6 cellular contexts compared by ENCODE assay signal in the genomic region with DNA sequence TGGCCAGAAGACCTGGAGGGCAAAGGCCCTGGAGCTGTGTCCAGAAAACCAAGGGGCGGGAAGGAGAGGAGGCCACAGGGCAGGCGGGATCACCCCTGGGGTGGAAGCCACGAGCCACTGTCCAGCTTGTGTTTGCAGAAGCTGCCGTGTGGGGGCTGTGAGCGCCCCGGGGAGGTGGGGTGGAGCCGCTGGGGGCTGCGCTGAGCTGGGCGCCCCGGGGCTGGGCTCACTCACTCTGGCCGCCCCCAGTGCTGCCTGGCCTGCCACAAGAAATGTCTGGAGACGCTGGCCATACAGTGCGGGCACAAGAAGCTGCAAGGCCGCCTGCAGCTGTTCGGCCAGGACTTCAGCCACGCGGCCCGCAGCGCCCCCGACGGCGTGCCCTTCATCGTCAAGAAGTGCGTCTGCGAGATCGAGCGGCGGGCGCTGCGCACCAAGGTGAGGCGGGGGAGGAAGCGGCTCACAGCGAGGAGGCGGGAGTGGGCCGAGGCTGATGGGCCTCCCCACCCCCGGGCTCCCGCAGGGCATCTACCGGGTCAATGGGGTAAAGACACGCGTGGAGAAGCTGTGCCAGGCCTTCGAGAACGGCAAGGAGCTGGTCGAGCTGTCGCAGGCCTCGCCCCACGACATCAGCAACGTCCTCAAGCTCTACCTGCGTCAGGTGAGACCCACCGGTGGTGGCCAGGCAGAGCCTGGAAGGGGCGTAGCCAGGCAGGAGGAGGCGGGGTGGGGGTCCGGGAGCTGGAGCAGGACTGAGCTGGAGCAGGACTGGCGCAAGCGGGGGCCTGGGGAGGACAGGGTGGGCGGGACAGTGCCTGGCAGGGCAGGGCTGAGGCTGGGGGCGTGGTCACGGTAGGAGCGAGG. TPM values are rescaled to one million over a fixed set of nuclear protein-coding genes. Genes with fewer than 3 reads are reported as not detected.
A peak's percentile ranks its signal among the peaks of the same experiment; 100 is the strongest.
DNase-seq lines count a peak whose midpoint lies in the region; ATAC-seq, FAIRE-seq and TF ChIP-seq lines count a peak whose summit lies in the region.

No MANE protein-coding gene starts in this region.

- no peak for TF ChIP-seq POLR2A in IMR-90 (IDR thresholded peaks at IDR 0.05; ENCODE audit: low read depth, low read length)
- TF ChIP-seq POLR2A in K562 (conservative IDR thresholded peaks at IDR 0.05): no peak

- WGBS in IMR-90 (ENCODE audit: extremely low coverage in 2 of 2, insufficient read length in 1 of 2), 2 experiments: 73% methylated on average over 45 of the region's 58 CpGs; no CpG with 5 or more reads in 1 of the 2 experiments
- 69% methylated on average over 40 of the region's 58 CpGs for WGBS in K562 (ENCODE audit: insufficient coverage, low coverage, missing lambda C conversion rate)

- no peak overlapping the region for H4K8ac ChIP-seq in IMR-90 (ENCODE audit: low read depth in 2 of 2, low read length in 2 of 2)

- CTCF ChIA-PET in IMR-90 (lab: Yijun Ruan, JAX): no interaction called here
- CTCF ChIA-PET in K562 (lab: Yijun Ruan, JAX; ENCODE audit: low intra/inter-chr PET ratio): no interaction called here

- H3K9me3 ChIP-seq in IMR-90 (ENCODE audit: control insufficient read depth, insufficient read depth, low read length): no peaks in the 10 kb centered on the region
- no peaks in the 10 kb centered on the region for H3K9me3 ChIP-seq in K562 (replicated peaks; ENCODE audit: control insufficient read depth, insufficient read depth, low read depth, low read length)
- no peaks in the 10 kb centered on the region for H3K9me3 ChIP-seq in neutrophil

- no peak overlapping the region for H3K27ac Mint-ChIP-seq in endothelial cell (ENCODE audit: unreplicated experiment)

- no peaks in the 10 kb centered on the region for H3K9me3 Mint-ChIP-seq in endothelial cell (ENCODE audit: unreplicated experiment)

- no peak overlapping the region for H3K9ac ChIP-seq in IMR-90 (ENCODE audit: low read depth, low read length)
- peak overlapping the region in 1 of 2 experiments; percentile 85; a peak in 2 of 4 replicates for H3K9ac ChIP-seq in K562 (ENCODE audit: insufficient read depth in 1 of 2, low read depth in 2 of 2, low read length in 2 of 2)

- H2BK15ac ChIP-seq in IMR-90 (ENCODE audit: low read depth, low read length): no peak overlapping the region

- FAIRE-seq in K562 (lab: Jason Lieb, UNC): no peak

- H3K79me1 ChIP-seq in IMR-90 (ENCODE audit: low read depth in 1 of 2, low read length in 2 of 2): no peaks in the 10 kb centered on the region; a peak in 1 of 4 replicates

- no TSS peak for BruUV-seq in IMR-90 (replicated peaks; lab: Mats Ljungman, UMichigan)
- no TSS peak for BruUV-seq in K562 (replicated peaks; lab: Mats Ljungman, UMichigan)

- H3K4me1 Mint-ChIP-seq in endothelial cell (ENCODE audit: unreplicated experiment): no peaks in the 10 kb centered on the region

- H3K4me1 ChIP-seq in IMR-90 (ENCODE audit: control insufficient read depth, insufficient read depth, low read length) (no peaks in the 10 kb centered on the region), K562 (replicated peaks in 1 of 2; ENCODE audit: control insufficient read depth in 2 of 2, insufficient read depth in 2 of 2, low read length in 2 of 2) (peaks cover 6 to 76% of the 10 kb centered on the region in 2 experiments), neutrophil (ENCODE audit: control insufficient read depth in 1 of 2, insufficient read depth in 1 of 2, low read depth in 1 of 2, low read length in 1 of 2) (peaks cover 21 to 31% of the 10 kb centered on the region in 2 experiments)

- H4K91ac ChIP-seq in IMR-90 (ENCODE audit: insufficient read depth, low read depth, low read length): no peak overlapping the region

- POLR2A ChIA-PET in IMR-90 (lab: Charles Lee; ENCODE audit: unreplicated experiment): interaction anchor here (0.6 kb wide), 1 partner anchor 78 kb away, joined by 7 read pairs; no protein-coding TSS in a partner anchor
- POLR2A ChIA-PET in K562 (lab: Yijun Ruan, JAX): interaction anchor here (0.6 to 5.3 kb wide), 7 partner anchors 9 to 188 kb away, joined by 3 to 45 read pairs (median 4); a partner anchor contains a TSS

- H3K27me3 Mint-ChIP-seq in endothelial cell (ENCODE audit: unreplicated experiment): peaks cover 13% of the 10 kb centered on the region

- H4K20me1 ChIP-seq in IMR-90 (ENCODE audit: insufficient read depth, low read length) (peaks cover 5% of the 10 kb centered on the region; the same call in 1 of the 2 replicates), K562 (replicated peaks; ENCODE audit: control insufficient read depth, insufficient read depth, low read length) (no peaks in the 10 kb centered on the region)

- H3K79me2 ChIP-seq in K562 (ENCODE audit: control insufficient read depth, insufficient read depth, low read length): no peaks in the 10 kb centered on the region

- H3K18ac ChIP-seq in IMR-90 (ENCODE audit: low read depth, low read length): no peak overlapping the region

- H3K4me3 Mint-ChIP-seq in endothelial cell (ENCODE audit: unreplicated experiment): no peak overlapping the region

- H4K5ac ChIP-seq in IMR-90 (ENCODE audit: low read depth, low read length): no peak overlapping the region

- no peak overlapping the region for H2AK5ac ChIP-seq in IMR-90 (ENCODE audit: low read depth, low read length)

- no peak overlapping the region for H2BK5ac ChIP-seq in IMR-90 (ENCODE audit: low read depth, low read length, poor library complexity, severe bottlenecking)

- no peak overlapping the region for H3K4ac ChIP-seq in IMR-90 (ENCODE audit: low read depth, low read length)

- H2BK120ac ChIP-seq in IMR-90 (ENCODE audit: low read depth, low read length): no peak overlapping the region

- H3K36me3 Mint-ChIP-seq in endothelial cell (ENCODE audit: low read depth, unreplicated experiment): peaks cover 4% of the 10 kb centered on the region

- TF ChIP-seq EP300 in K562 (IDR thresholded peaks at IDR 0.05; ENCODE audit: low read length): no peak

- H3K36me3 ChIP-seq in IMR-90 (ENCODE audit: control insufficient read depth, insufficient read depth, low read length) (peaks cover 1% of the 10 kb centered on the region; the same call in 1 of the 2 replicates), K562 (ENCODE audit: control insufficient read depth, insufficient read depth, low read length) (peaks cover 24% of the 10 kb centered on the region; the same call in 2 of the 3 replicates), neutrophil (peaks cover 96% of the 10 kb centered on the region)

- no peak overlapping the region for H3K4me2 ChIP-seq in IMR-90 (ENCODE audit: low read depth, low read length)
- peak overlapping the region; percentile 18; the same call in 1 of the 2 replicates for H3K4me2 ChIP-seq in K562 (ENCODE audit: insufficient read depth, low read length)

- no peak overlapping the region for H2BK20ac ChIP-seq in IMR-90 (ENCODE audit: low read depth, low read length)

- H3K14ac ChIP-seq in IMR-90 (replicated peaks; ENCODE audit: low read depth, low read length): no peak overlapping the region

- TF ChIP-seq RAD21 in IMR-90 (IDR thresholded peaks at IDR 0.05; ENCODE audit: low read length) (no peak), K562 (CRISPR knock-in tag; conservative IDR thresholded peaks at IDR 0.05 in 1 of 2, IDR thresholded peaks at IDR 0.05 in 1 of 2) (no peak)

- H3K27me3 ChIP-seq in IMR-90 (ENCODE audit: control insufficient read depth, insufficient read depth, low read length) (no peaks in the 10 kb centered on the region), K562 (ENCODE audit: control insufficient read depth in 2 of 2, insufficient read depth in 2 of 2, low read length in 2 of 2) (no peaks in the 10 kb centered on the region), neutrophil (no peaks in the 10 kb centered on the region)

- peak; percentile 32 for ATAC-seq in IMR-90 (ENCODE audit: low read depth)
- no peak for ATAC-seq in K562

- no peak overlapping the region for H3K56ac ChIP-seq in IMR-90 (ENCODE audit: extremely low read depth, insufficient read depth, low read length)

- DNase-seq in IMR-90 (no peak), K562 (ENCODE audit: extremely low read depth in 1 of 4, low spot score in 3 of 4) (no peak), endothelial cell (ENCODE audit: low spot score) (no peak), DMS153 (lab: John Stamatoyannopoulos, UW) (no peak), NCI-H1694 (lab: John Stamatoyannopoulos, UW) (no peak)

- dilution Hi-C loops in IMR-90 (cut with HindIII; ENCODE audit: low sequenced_read_pairs, unreplicated experiment): no loop called here

- peak overlapping the region; percentile 9 for H2AK9ac ChIP-seq in IMR-90 (replicated peaks; ENCODE audit: low read depth, low read length, poor library complexity)

- TF ChIP-seq CTCF in IMR-90 (conservative IDR thresholded peaks at IDR 0.05; ENCODE audit: low read depth, low read length): no peak
- no peak for TF ChIP-seq CTCF in K562 (IDR thresholded peaks at IDR 0.05 in 2 of 3, conservative IDR thresholded peaks at IDR 0.05 in 1 of 3; ENCODE audit: insufficient read depth in 2 of 3, low read depth in 1 of 3, low read length in 3 of 3)
- no peak for TF ChIP-seq CTCF in neutrophil (IDR thresholded peaks at IDR 0.05)
- no peak for TF ChIP-seq CTCF in endothelial cell (IDR thresholded peaks at IDR 0.05; ENCODE audit: unreplicated experiment)

- H3K4me3 ChIP-seq in IMR-90 (ENCODE audit: insufficient read depth, low read depth, low read length): no peak overlapping the region
- no peak overlapping the region for H3K4me3 ChIP-seq in K562
- no peak overlapping the region for H3K4me3 ChIP-seq in neutrophil (ENCODE audit: low read depth in 1 of 2, low read length in 1 of 2)

- intact Hi-C loops in IMR-90 (cut with micrococcal nuclease): no loop called here
- intact Hi-C loops in K562 (cut with micrococcal nuclease): loop anchor here (5.0 kb wide), 1 partner anchor 39 kb away; a partner anchor contains a TSS

- in situ Hi-C loops in IMR-90 (cut with MboI; ENCODE audit: low sequenced_read_pairs) (no loop called here), K562 (cut with MboI) (no loop called here)

- H2AFZ ChIP-seq in IMR-90 (replicated peaks; ENCODE audit: low read length, poor library complexity): peak overlapping the region; percentile 21
- H2AFZ ChIP-seq in K562 (ENCODE audit: low read depth, low read length): 0 out of 2 replicates have a peak overlapping the region, but pooled peaks have one; percentile 44

- H3K23ac ChIP-seq in IMR-90 (ENCODE audit: low read depth, low read length): no peak overlapping the region

- H3K9me1 ChIP-seq in IMR-90 (ENCODE audit: insufficient read depth, low read length) (no peaks in the 10 kb centered on the region), K562 (ENCODE audit: control insufficient read depth, insufficient read depth, low read length) (peaks cover 3% of the 10 kb centered on the region)

- H3K27ac ChIP-seq in IMR-90 (ENCODE audit: insufficient read depth, low read length) (no peak overlapping the region), K562 (ENCODE audit: extremely low read depth, low read depth, low read length) (peak overlapping the region; percentile 52; the same call in 2 of the 3 replicates), neutrophil (peak overlapping the region; percentile 93)

RNA-seq across cellular contexts. Expression of a gene that starts 13.6 kb away (rescaled TPM):
- total RNA-seq in IMR-90 (2012; rRNA removed) (195 and 294 TPM in 2 replicates), K562 (2014; rRNA removed) (297 and 441 TPM in 2 replicates), K562 (2014; rRNA removed; fragmentation: Illumina TruSeq; extraction: Trizol) (40.2 and 78.0 TPM in 2 replicates), K562 (2015; rRNA removed; fragmentation: Illumina TruSeq; extraction: Trizol) (141 and 144 TPM in 2 replicates), K562 (2021) (328 and 351 TPM in 2 replicates), endothelial cell (ENCODE audit: unreplicated experiment) (166 TPM)
- polyA plus RNA-seq in IMR-90 (2012; rRNA removed) (391 and 449 TPM in 2 replicates), K562 (2011; rRNA removed) (244 and 334 TPM in 2 replicates), K562 (2014; fragmentation: Illumina TruSeq; extraction: Trizol) (267 and 448 TPM in 2 replicates), K562 (2014; fragmentation: Nextera tagmentation; extraction: Ambion mirVana) (10 to 100 TPM in 1 of 2 experiments, 1 to 10 TPM in 1; 3.4 to 32.5 TPM), K562 (2014; rRNA removed) (413 and 438 TPM in 2 replicates)
- 408 and 821 TPM in 2 replicates for polyA plus RNA-seq in IMR-90 (2012; cell fraction: cytosol; rRNA removed)
- polyA plus RNA-seq in IMR-90 (2012; cell fraction: nucleus; rRNA removed; ENCODE audit: low replicate concordance): 242 and 436 TPM in 2 replicates
- total RNA-seq in K562 (2011; cell fraction: chromatin; rRNA removed; ENCODE audit: low replicate concordance): 38.2 and 129 TPM in 2 replicates
- 126 and 135 TPM in 2 replicates for total RNA-seq in K562 (2011; cell fraction: nucleolus; rRNA removed)
- 74.1 and 78.7 TPM in 2 replicates for total RNA-seq in K562 (2011; cell fraction: nucleoplasm; rRNA removed)
- 305 and 616 TPM in 2 replicates for polyA plus RNA-seq in K562 (2011; cell fraction: cytosol; rRNA removed)
- polyA plus RNA-seq in K562 (2011; cell fraction: nucleus; rRNA removed): 112 and 143 TPM in 2 replicates
- 291 and 445 TPM in 2 replicates for polyA plus RNA-seq in K562 (2012)
- 36.0 and 77.6 TPM in 2 replicates for polyA minus RNA-seq in K562 (2011; rRNA and poly(A)+ RNA removed)
- polyA minus RNA-seq in K562 (2011; cell fraction: cytosol; rRNA and poly(A)+ RNA removed): 127 and 173 TPM in 2 replicates
- polyA minus RNA-seq in K562 (2011; cell fraction: nucleus; rRNA and poly(A)+ RNA removed): 45.4 and 50.5 TPM in 2 replicates

RNA-seq across cellular contexts. Expression of a gene that starts 14.6 kb away (rescaled TPM):
- 0.83 and 1.3 TPM in 2 replicates for total RNA-seq in IMR-90 (2012; rRNA removed)
- polyA plus RNA-seq in IMR-90 (2012; rRNA removed): 1.4 and 1.7 TPM in 2 replicates
- polyA plus RNA-seq in IMR-90 (2012; cell fraction: cytosol; rRNA removed): 2.0 and 2.2 TPM in 2 replicates
- 3.0 and 10.5 TPM in 2 replicates for polyA plus RNA-seq in IMR-90 (2012; cell fraction: nucleus; rRNA removed; ENCODE audit: low replicate concordance)
- 25.6 and 81.0 TPM in 2 replicates for total RNA-seq in K562 (2011; cell fraction: chromatin; rRNA removed; ENCODE audit: low replicate concordance)
- 39.0 and 49.5 TPM in 2 replicates for total RNA-seq in K562 (2011; cell fraction: nucleolus; rRNA removed)
- total RNA-seq in K562 (2011; cell fraction: nucleoplasm; rRNA removed): 22.7 and 24.1 TPM in 2 replicates
- 22.1 and 31.1 TPM in 2 replicates for total RNA-seq in K562 (2014; rRNA removed)
- total RNA-seq in K562 (2014; rRNA removed; fragmentation: Illumina TruSeq; extraction: Trizol): 1.0 and 1.8 TPM in 2 replicates
- 4.2 and 6.0 TPM in 2 replicates for total RNA-seq in K562 (2015; rRNA removed; fragmentation: Illumina TruSeq; extraction: Trizol)
- total RNA-seq in K562 (2021): 18.0 and 19.9 TPM in 2 replicates
- 4.4 and 7.6 TPM in 2 replicates for polyA plus RNA-seq in K562 (2011; rRNA removed)
- polyA plus RNA-seq in K562 (2011; cell fraction: cytosol; rRNA removed): 5.6 and 12.6 TPM in 2 replicates
- polyA plus RNA-seq in K562 (2011; cell fraction: nucleus; rRNA removed): 17.8 and 38.7 TPM in 2 replicates
- 15.0 and 15.2 TPM in 2 replicates for polyA plus RNA-seq in K562 (2012)
- polyA plus RNA-seq in K562 (2014; fragmentation: Illumina TruSeq; extraction: Trizol): 1.9 and 6.9 TPM in 2 replicates
- under 1 TPM; 0.08 to 0.63 TPM for polyA plus RNA-seq in K562 (2014; fragmentation: Nextera tagmentation; extraction: Ambion mirVana)
- polyA plus RNA-seq in K562 (2014; rRNA removed): 16.3 and 20.2 TPM in 2 replicates
- polyA minus RNA-seq in K562 (2011; rRNA and poly(A)+ RNA removed): 1.7 and 2.0 TPM in 2 replicates
- polyA minus RNA-seq in K562 (2011; cell fraction: cytosol; rRNA and poly(A)+ RNA removed): 6.2 and 8.5 TPM in 2 replicates
- 5.5 and 6.6 TPM in 2 replicates for polyA minus RNA-seq in K562 (2011; cell fraction: nucleus; rRNA and poly(A)+ RNA removed)
- 2.4 TPM for total RNA-seq in endothelial cell (ENCODE audit: unreplicated experiment)

RNA-seq across cellular contexts. Expression of a gene that starts 22.3 kb away (rescaled TPM):
- total RNA-seq in IMR-90 (2012; rRNA removed): 357 and 415 TPM in 2 replicates
- 1,083 and 1,136 TPM in 2 replicates for polyA plus RNA-seq in IMR-90 (2012; rRNA removed)
- 2,056 and 2,058 TPM in 2 replicates for polyA plus RNA-seq in IMR-90 (2012; cell fraction: cytosol; rRNA removed)
- 1,128 and 1,215 TPM in 2 replicates for polyA plus RNA-seq in IMR-90 (2012; cell fraction: nucleus; rRNA removed; ENCODE audit: low replicate concordance)
- total RNA-seq in K562 (2011; cell fraction: chromatin; rRNA removed; ENCODE audit: low replicate concordance): 61.5 and 154 TPM in 2 replicates
- 171 and 189 TPM in 2 replicates for total RNA-seq in K562 (2011; cell fraction: nucleolus; rRNA removed)
- 129 and 161 TPM in 2 replicates for total RNA-seq in K562 (2011; cell fraction: nucleoplasm; rRNA removed)
- total RNA-seq in K562 (2014; rRNA removed): 639 and 643 TPM in 2 replicates
- 131 and 209 TPM in 2 replicates for total RNA-seq in K562 (2014; rRNA removed; fragmentation: Illumina TruSeq; extraction: Trizol)
- 349 and 395 TPM in 2 replicates for total RNA-seq in K562 (2015; rRNA removed; fragmentation: Illumina TruSeq; extraction: Trizol)
- 383 and 392 TPM in 2 replicates for total RNA-seq in K562 (2021)
- 223 and 286 TPM in 2 replicates for polyA plus RNA-seq in K562 (2011; rRNA removed)
- polyA plus RNA-seq in K562 (2011; cell fraction: cytosol; rRNA removed): 531 and 777 TPM in 2 replicates
- 389 and 485 TPM in 2 replicates for polyA plus RNA-seq in K562 (2011; cell fraction: nucleus; rRNA removed)
- polyA plus RNA-seq in K562 (2012): 659 and 746 TPM in 2 replicates
- polyA plus RNA-seq in K562 (2014; fragmentation: Illumina TruSeq; extraction: Trizol): 434 and 536 TPM in 2 replicates
- 100 to 1,000 TPM in 1 of 2 experiments, 10 to 100 TPM in 1; 61.4 to 125 TPM for polyA plus RNA-seq in K562 (2014; fragmentation: Nextera tagmentation; extraction: Ambion mirVana)
- 661 and 856 TPM in 2 replicates for polyA plus RNA-seq in K562 (2014; rRNA removed)
- 117 and 134 TPM in 2 replicates for polyA minus RNA-seq in K562 (2011; rRNA and poly(A)+ RNA removed)
- 191 and 300 TPM in 2 replicates for polyA minus RNA-seq in K562 (2011; cell fraction: cytosol; rRNA and poly(A)+ RNA removed)
- 54.3 and 64.1 TPM in 2 replicates for polyA minus RNA-seq in K562 (2011; cell fraction: nucleus; rRNA and poly(A)+ RNA removed)
- total RNA-seq in endothelial cell (ENCODE audit: unreplicated experiment): 330 TPM

RNA-seq across cellular contexts. Expression of a gene that starts 41.6 kb away (rescaled TPM):
- total RNA-seq in IMR-90 (2012; rRNA removed): 0.36 and 0.56 TPM in 2 replicates
- 3.2 and 3.3 TPM in 2 replicates for polyA plus RNA-seq in IMR-90 (2012; rRNA removed)
- polyA plus RNA-seq in IMR-90 (2012; cell fraction: cytosol; rRNA removed): 3.0 and 3.3 TPM in 2 replicates
- polyA plus RNA-seq in IMR-90 (2012; cell fraction: nucleus; rRNA removed; ENCODE audit: low replicate concordance): 21.0 and 42.9 TPM in 2 replicates
- total RNA-seq in K562 (2011; cell fraction: chromatin; rRNA removed; ENCODE audit: low replicate concordance): 266 and 789 TPM in 2 replicates
- total RNA-seq in K562 (2011; cell fraction: nucleolus; rRNA removed): 519 and 639 TPM in 2 replicates
- total RNA-seq in K562 (2011; cell fraction: nucleoplasm; rRNA removed): 258 and 297 TPM in 2 replicates
- total RNA-seq in K562 (2014; rRNA removed): 31.4 and 45.4 TPM in 2 replicates
- total RNA-seq in K562 (2014; rRNA removed; fragmentation: Illumina TruSeq; extraction: Trizol): 8.9 and 12.7 TPM in 2 replicates
- total RNA-seq in K562 (2015; rRNA removed; fragmentation: Illumina TruSeq; extraction: Trizol): 19.1 and 22.8 TPM in 2 replicates
- 90.0 and 96.1 TPM in 2 replicates for total RNA-seq in K562 (2021)
- 32.6 and 52.0 TPM in 2 replicates for polyA plus RNA-seq in K562 (2011; rRNA removed)
- polyA plus RNA-seq in K562 (2011; cell fraction: cytosol; rRNA removed): 31.0 and 47.7 TPM in 2 replicates
- polyA plus RNA-seq in K562 (2011; cell fraction: nucleus; rRNA removed): 504 and 724 TPM in 2 replicates
- polyA plus RNA-seq in K562 (2012): 65.1 and 67.9 TPM in 2 replicates
- 31.2 and 32.6 TPM in 2 replicates for polyA plus RNA-seq in K562 (2014; fragmentation: Illumina TruSeq; extraction: Trizol)
- polyA plus RNA-seq in K562 (2014; fragmentation: Nextera tagmentation; extraction: Ambion mirVana): 1 to 10 TPM; 2.3 to 3.0 TPM
- 73.5 and 94.1 TPM in 2 replicates for polyA plus RNA-seq in K562 (2014; rRNA removed)
- polyA minus RNA-seq in K562 (2011; rRNA and poly(A)+ RNA removed): 13.1 and 14.8 TPM in 2 replicates
- polyA minus RNA-seq in K562 (2011; cell fraction: cytosol; rRNA and poly(A)+ RNA removed): 24.3 and 51.6 TPM in 2 replicates
- polyA minus RNA-seq in K562 (2011; cell fraction: nucleus; rRNA and poly(A)+ RNA removed): 164 and 176 TPM in 2 replicates
- 16.3 TPM for total RNA-seq in endothelial cell (ENCODE audit: unreplicated experiment)

RNA-seq across cellular contexts. Expression of a gene that starts 55.1 kb away (rescaled TPM):
- 270 and 272 TPM in 2 replicates for total RNA-seq in IMR-90 (2012; rRNA removed)
- 385 and 395 TPM in 2 replicates for polyA plus RNA-seq in IMR-90 (2012; rRNA removed)
- polyA plus RNA-seq in IMR-90 (2012; cell fraction: cytosol; rRNA removed): 751 and 1,323 TPM in 2 replicates
- polyA plus RNA-seq in IMR-90 (2012; cell fraction: nucleus; rRNA removed; ENCODE audit: low replicate concordance): 398 and 523 TPM in 2 replicates
- 25.1 and 70.9 TPM in 2 replicates for total RNA-seq in K562 (2011; cell fraction: chromatin; rRNA removed; ENCODE audit: low replicate concordance)
- total RNA-seq in K562 (2011; cell fraction: nucleolus; rRNA removed): 40.8 and 41.4 TPM in 2 replicates
- total RNA-seq in K562 (2011; cell fraction: nucleoplasm; rRNA removed): 34.4 and 52.1 TPM in 2 replicates
- 82.3 and 124 TPM in 2 replicates for total RNA-seq in K562 (2014; rRNA removed)
- 33.7 and 45.6 TPM in 2 replicates for total RNA-seq in K562 (2014; rRNA removed; fragmentation: Illumina TruSeq; extraction: Trizol)
- total RNA-seq in K562 (2015; rRNA removed; fragmentation: Illumina TruSeq; extraction: Trizol): 52.7 and 54.9 TPM in 2 replicates
- 161 and 174 TPM in 2 replicates for total RNA-seq in K562 (2021)
- 36.4 and 61.3 TPM in 2 replicates for polyA plus RNA-seq in K562 (2011; rRNA removed)
- 82.9 and 105 TPM in 2 replicates for polyA plus RNA-seq in K562 (2011; cell fraction: cytosol; rRNA removed)
- polyA plus RNA-seq in K562 (2011; cell fraction: nucleus; rRNA removed): 42.5 and 55.7 TPM in 2 replicates
- 82.7 and 152 TPM in 2 replicates for polyA plus RNA-seq in K562 (2012)
- 123 and 158 TPM in 2 replicates for polyA plus RNA-seq in K562 (2014; fragmentation: Illumina TruSeq; extraction: Trizol)
- polyA plus RNA-seq in K562 (2014; fragmentation: Nextera tagmentation; extraction: Ambion mirVana): 10 to 100 TPM; 12.1 to 12.8 TPM
- 71.3 and 73.3 TPM in 2 replicates for polyA plus RNA-seq in K562 (2014; rRNA removed)
- 45.8 and 50.7 TPM in 2 replicates for polyA minus RNA-seq in K562 (2011; rRNA and poly(A)+ RNA removed)
- polyA minus RNA-seq in K562 (2011; cell fraction: cytosol; rRNA and poly(A)+ RNA removed): 132 and 161 TPM in 2 replicates
- polyA minus RNA-seq in K562 (2011; cell fraction: nucleus; rRNA and poly(A)+ RNA removed): 9.0 and 15.9 TPM in 2 replicates
- total RNA-seq in endothelial cell (ENCODE audit: unreplicated experiment): 456 TPM
